ENCODE assay signal across 8 cellular contexts in the genomic region with DNA sequence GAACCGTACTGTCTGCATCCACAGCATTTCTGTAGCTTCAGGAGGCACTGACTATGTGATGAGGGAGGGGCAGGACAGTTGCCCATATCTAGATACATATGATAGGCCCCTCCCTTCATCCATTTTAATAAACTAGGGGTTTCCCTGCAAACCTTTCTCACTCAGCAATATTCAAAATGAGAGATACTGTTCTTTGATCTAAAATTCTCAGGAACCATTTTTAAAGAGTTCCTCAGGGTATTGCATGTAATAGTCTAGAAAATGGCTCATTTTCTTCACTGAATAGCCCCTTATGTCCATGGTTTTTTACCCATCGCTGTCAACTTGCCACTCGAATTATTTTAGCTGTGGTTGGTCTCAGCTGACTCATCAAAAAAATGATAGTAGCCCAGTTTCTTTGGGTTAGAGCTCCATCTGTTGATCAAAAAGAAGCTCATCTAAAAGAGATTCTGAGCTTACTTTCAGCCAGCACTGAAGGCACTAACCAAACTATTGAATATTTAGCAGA. TPM values are rescaled to one million over a fixed set of nuclear protein-coding genes. Genes with fewer than 3 reads are reported as not detected.
DNase-seq lines count a peak whose midpoint lies in the region; ATAC-seq, FAIRE-seq and TF ChIP-seq lines count a peak whose summit lies in the region.

No MANE protein-coding gene starts in this region.

- H3K36me3 Mint-ChIP-seq in CD14-positive monocyte: peaks cover 5 to 11% of the 10 kb centered on the region in 2 donors
- peaks cover 6% of the 10 kb centered on the region for H3K36me3 Mint-ChIP-seq in activated T-helper 2 cell treated with anti-CD3 and anti-CD28 coated beads, Interferon-gamma antibody, Interleukin-2, Interleukin-4, amounts not matched to agents 10 μg/mL and 5 μg/mL and 100 μg/mL, durations not matched to agents 14 hours and 24 hours and 36 hours (ENCODE audit: low read depth)
- peaks cover 10% of the 10 kb centered on the region for H3K36me3 Mint-ChIP-seq in Calu3 (ENCODE audit: insufficient read depth, unreplicated experiment)

- H3K27me3 ChIP-seq in left ventricle myocardium inferior (ENCODE audit: low read depth): no peaks in the 10 kb centered on the region

- ATAC-seq in GM21423 (IDR thresholded peaks at IDR 0.05; ENCODE audit: unreplicated experiment): no peak

- no peaks in the 10 kb centered on the region for H3K9me3 ChIP-seq in left ventricle myocardium inferior (replicated peaks)

- H3K27ac ChIP-seq in left ventricle myocardium inferior (replicated peaks): no peak overlapping the region

- CTCF ChIA-PET in Calu3 (lab: Charles Lee): interaction anchor here (0.6 to 1.4 kb wide), 12 partner anchors 9 to 462 kb away, joined by 3 to 11 read pairs (median 4); no protein-coding TSS in a partner anchor

- H3K4me3 ChIP-seq in left ventricle myocardium inferior: no peak overlapping the region

- BruUV-seq in Calu3 (replicated peaks; lab: Mats Ljungman, UMichigan): no TSS peak

- TF ChIP-seq CTCF in CD14-positive monocyte (IDR thresholded peaks at IDR 0.05) (peak; percentile 60), left ventricle myocardium inferior (IDR thresholded peaks at IDR 0.05; ENCODE audit: borderline replicate concordance) (peak; percentile 53), Calu3 (IDR thresholded peaks at IDR 0.05; ENCODE audit: unreplicated experiment) (no peak)

- H3K27me3 Mint-ChIP-seq in CD14-positive monocyte (ENCODE audit: low read depth in 3 of 3): peaks cover 0 to 2% (median 0%) of the 10 kb centered on the region in 3 donors
- no peaks in the 10 kb centered on the region for H3K27me3 Mint-ChIP-seq in activated T-helper 2 cell treated with anti-CD3 and anti-CD28 coated beads, Interferon-gamma antibody, Interleukin-2, Interleukin-4, amounts not matched to agents 10 μg/mL and 5 μg/mL and 100 μg/mL, durations not matched to agents 14 hours and 24 hours and 36 hours (ENCODE audit: low read depth)
- no peaks in the 10 kb centered on the region for H3K27me3 Mint-ChIP-seq in Calu3 (ENCODE audit: unreplicated experiment)

- H3K4me1 Mint-ChIP-seq in CD14-positive monocyte: peaks cover 5% of the 10 kb centered on the region
- peaks cover 20% of the 10 kb centered on the region for H3K4me1 Mint-ChIP-seq in activated T-helper 2 cell treated with anti-CD3 and anti-CD28 coated beads, Interferon-gamma antibody, Interleukin-2, Interleukin-4, amounts not matched to agents 10 μg/mL and 5 μg/mL and 100 μg/mL, durations not matched to agents 14 hours and 24 hours and 36 hours (ENCODE audit: low read depth)
- no peaks in the 10 kb centered on the region for H3K4me1 Mint-ChIP-seq in Calu3 (ENCODE audit: low read depth, unreplicated experiment)

- H3K4me1 ChIP-seq in left ventricle myocardium inferior: peaks cover 23% of the 10 kb centered on the region

- H3K9me3 Mint-ChIP-seq in CD14-positive monocyte (peaks cover 0 to 1% (median 0%) of the 10 kb centered on the region in 7 donors), Calu3 (ENCODE audit: low read depth, unreplicated experiment) (no peaks in the 10 kb centered on the region)
- no peaks in the 10 kb centered on the region for H3K9me3 Mint-ChIP-seq in activated T-helper 2 cell treated with anti-CD3 and anti-CD28 coated beads, Interferon-gamma antibody, Interleukin-2, Interleukin-4, amounts not matched to agents 10 μg/mL and 5 μg/mL and 100 μg/mL, durations not matched to agents 14 hours and 24 hours and 36 hours

- H3K27ac Mint-ChIP-seq in CD14-positive monocyte (no peak overlapping the region), Calu3 (ENCODE audit: unreplicated experiment) (no peak overlapping the region)
- H3K27ac Mint-ChIP-seq in activated T-helper 2 cell treated with anti-CD3 and anti-CD28 coated beads, Interferon-gamma antibody, Interleukin-2, Interleukin-4, amounts not matched to agents 10 μg/mL and 5 μg/mL and 100 μg/mL, durations not matched to agents 14 hours and 24 hours and 36 hours: peak overlapping the region; percentile 70

- FAIRE-seq in GM19239 (lab: Jason Lieb, UNC): peak; percentile 81

- peak overlapping the region in 1 of 2 donors; percentile 60 for H3K4me3 Mint-ChIP-seq in CD14-positive monocyte
- peak overlapping the region; percentile 11 for H3K4me3 Mint-ChIP-seq in activated T-helper 2 cell treated with anti-CD3 and anti-CD28 coated beads, Interferon-gamma antibody, Interleukin-2, Interleukin-4, amounts not matched to agents 10 μg/mL and 5 μg/mL and 100 μg/mL, durations not matched to agents 14 hours and 24 hours and 36 hours (ENCODE audit: low read depth)
- no peak overlapping the region for H3K4me3 Mint-ChIP-seq in Calu3 (ENCODE audit: low read depth, unreplicated experiment)

- intact Hi-C loops in CD14-positive monocyte (cut with micrococcal nuclease): loop anchor here (10.0 kb wide), 2 partner anchors 84 to 244 kb away; partner anchors contain the start of gene SLC25A17 (in 1 of the 2)
- intact Hi-C loops in activated T-helper 2 cell treated with anti-CD3 and anti-CD28 coated beads, Interferon-gamma antibody, Interleukin-2, Interleukin-4, amounts not matched to agents 10 μg/mL and 5 μg/mL and 100 μg/mL, durations not matched to agents 14 hours and 24 hours and 36 hours (cut with micrococcal nuclease): loop anchor here (2.0 to 5.0 kb wide), 2 partner anchors 80 to 217 kb away; partner anchors contain the start of gene SLC25A17
- intact Hi-C loops in left ventricle myocardium inferior (cut with micrococcal nuclease): no loop called here
- intact Hi-C loops in Calu3 (cut with micrococcal nuclease; ENCODE audit: unreplicated experiment): no loop called here

- DNase-seq in CD14-positive monocyte (ENCODE audit: low spot score): no peak
- DNase-seq in GM19239 (ENCODE audit: insufficient read length, low spot score): peak; percentile 30
- DNase-seq in NCI-H460 (ENCODE audit: extremely low read depth, low read depth): peak; percentile 36
- DNase-seq in activated T-helper 2 cell treated with anti-CD3 and anti-CD28 coated beads, Interferon-gamma antibody, Interleukin-2, Interleukin-4, amounts not matched to agents 10 μg/mL and 5 μg/mL and 100 μg/mL, durations not matched to agents 14 hours and 24 hours and 36 hours (ENCODE audit: low spot score): no peak
- no peak for DNase-seq in left ventricle myocardium inferior
- DNase-seq in smooth muscle cell of the brain vasculature (ENCODE audit: low read depth, low spot score): peak; percentile 41
- no peak for DNase-seq in Calu3

- H3K36me3 ChIP-seq in left ventricle myocardium inferior: no peaks in the 10 kb centered on the region

RNA-seq across cellular contexts. Expression of gene DNAJB7, which starts 37.0 kb away (rescaled TPM):
- polyA plus RNA-seq in CD14-positive monocyte: not detected
- total RNA-seq in NCI-H460 (2014; rRNA removed; shearing (Covaris generic)): not detected in 2 replicates
- not detected in 2 replicates for polyA plus RNA-seq in NCI-H460 (2014; cell fraction: nucleus; rRNA removed)
- total RNA-seq in activated T-helper 2 cell treated with anti-CD3 and anti-CD28 coated beads, Interferon-gamma antibody, Interleukin-2, Interleukin-4, amounts not matched to agents 10 μg/mL and 5 μg/mL and 100 μg/mL, durations not matched to agents 14 hours and 24 hours and 36 hours: not detected in 2 replicates
- not detected for total RNA-seq in left ventricle myocardium inferior
- not detected in 2 replicates for total RNA-seq in Calu3 (2022)

RNA-seq across cellular contexts. Expression of gene XPNPEP3, which starts 42.0 kb away (rescaled TPM):
- 1 to 10 TPM; 3.6 to 7.3 TPM for polyA plus RNA-seq in CD14-positive monocyte
- 15.1 and 15.2 TPM in 2 replicates for total RNA-seq in NCI-H460 (2014; rRNA removed; shearing (Covaris generic))
- 8.7 and 15.8 TPM in 2 replicates for polyA plus RNA-seq in NCI-H460 (2014; cell fraction: nucleus; rRNA removed)
- 17.5 and 17.9 TPM in 2 replicates for total RNA-seq in activated T-helper 2 cell treated with anti-CD3 and anti-CD28 coated beads, Interferon-gamma antibody, Interleukin-2, Interleukin-4, amounts not matched to agents 10 μg/mL and 5 μg/mL and 100 μg/mL, durations not matched to agents 14 hours and 24 hours and 36 hours
- total RNA-seq in left ventricle myocardium inferior (28.7 TPM), Calu3 (2022) (33.1 and 39.9 TPM in 2 replicates)

RNA-seq across cellular contexts. Expression of gene ST13, which starts 42.5 kb away (rescaled TPM):
- 10 to 100 TPM; 67.2 to 81.3 TPM for polyA plus RNA-seq in CD14-positive monocyte
- 156 and 178 TPM in 2 replicates for total RNA-seq in NCI-H460 (2014; rRNA removed; shearing (Covaris generic))
- polyA plus RNA-seq in NCI-H460 (2014; cell fraction: nucleus; rRNA removed): 69.9 and 74.5 TPM in 2 replicates
- total RNA-seq in activated T-helper 2 cell treated with anti-CD3 and anti-CD28 coated beads, Interferon-gamma antibody, Interleukin-2, Interleukin-4, amounts not matched to agents 10 μg/mL and 5 μg/mL and 100 μg/mL, durations not matched to agents 14 hours and 24 hours and 36 hours: 194 and 201 TPM in 2 replicates
- total RNA-seq in left ventricle myocardium inferior (181 TPM), Calu3 (2022) (307 and 322 TPM in 2 replicates)

RNA-seq across cellular contexts. Expression of gene RBX1, which starts 52.3 kb away (rescaled TPM):
- 100 to 1,000 TPM; 224 to 247 TPM for polyA plus RNA-seq in CD14-positive monocyte
- 27.7 and 30.6 TPM in 2 replicates for total RNA-seq in NCI-H460 (2014; rRNA removed; shearing (Covaris generic))
- 21.6 and 39.0 TPM in 2 replicates for polyA plus RNA-seq in NCI-H460 (2014; cell fraction: nucleus; rRNA removed)
- total RNA-seq in activated T-helper 2 cell treated with anti-CD3 and anti-CD28 coated beads, Interferon-gamma antibody, Interleukin-2, Interleukin-4, amounts not matched to agents 10 μg/mL and 5 μg/mL and 100 μg/mL, durations not matched to agents 14 hours and 24 hours and 36 hours: 103 and 110 TPM in 2 replicates
- total RNA-seq in left ventricle myocardium inferior (69.7 TPM), Calu3 (2022) (45.5 and 51.8 TPM in 2 replicates)

Comparison
In these comparisons a context has a peak if more than half of its experiments do, and no peak if none do; other contexts are left out.
1. DNase-seq: peak in GM19239 (single experiment), NCI-H460 (single experiment) and smooth muscle cell of the brain vasculature (single experiment); none in CD14-positive monocyte (single experiment), activated T-helper 2 cell treated with anti-CD3 and anti-CD28 coated beads, Interferon-gamma antibody, Interleukin-2, Interleukin-4, amounts not matched to agents 10 μg/mL and 5 μg/mL and 100 μg/mL, durations not matched to agents 14 hours and 24 hours and 36 hours (single experiment), left ventricle myocardium inferior (single experiment) and Calu3 (single experiment).
2. intact Hi-C loops: an anchor here in CD14-positive monocyte (10.0 kb wide) and activated T-helper 2 cell treated with anti-CD3 and anti-CD28 coated beads, Interferon-gamma antibody, Interleukin-2, Interleukin-4, amounts not matched to agents 10 μg/mL and 5 μg/mL and 100 μg/mL, durations not matched to agents 14 hours and 24 hours and 36 hours (2.0 to 5.0 kb wide); none called in left ventricle myocardium inferior and Calu3.